In genomic region chr2:149219853-149220252, GRCh38 we compare ENCODE assay signal across 29 cellular contexts.
A peak's percentile ranks its signal among the peaks of the same experiment; 100 is the strongest.
DNase-seq lines count a peak whose midpoint lies in the region; ATAC-seq and TF ChIP-seq lines count a peak whose summit lies in the region.
"Had no signal": no experiment of that assay in that cellular context is flagged by ENCODE, and none has a peak within 500 bp of the region (broad histone marks: within the 10 kb centered on the region; RNA-seq: fewer than 3 reads in every experiment).

No MANE protein-coding gene starts in this region.

- H3K27ac ChIP-seq in HUES48 (ENCODE audit: low read depth, low read length), result peak overlapping the region; percentile 63
- H3K27ac ChIP-seq: BLaER1, breast epithelium, neural progenitor cell, pancreas, right atrium auricular region, thoracic aorta, uterus had no signal

- DNase-seq in iPS-NIHi7 (ENCODE audit: extremely low spot score), result peak; percentile 25
- peak; percentile 27 for DNase-seq in putamen (ENCODE audit: low spot score)
- no peak for DNase-seq in AG08395 (ENCODE audit: low spot score)
- DNase-seq in Kasumi-1 (lab: John Stamatoyannopoulos, UW), result no peak
- DNase-seq in activated T-cell treated with anti-CD3 and anti-CD28 coated beads for 4 hours, result no peak
- DNase-seq: activated CD4-positive, alpha-beta T cell treated with anti-CD3 and anti-CD28 coated beads for 48 hours; DMS153; immature natural killer cell; IMR-90; mammary epithelial cell; NCI-H1092; NCI-H1930; NCI-H69; pancreas; SHP77; small intestine; stimulated activated naive CD8-positive, alpha-beta T cell treated with anti-CD3 and anti-CD28 coated beads, Interleukin-15, Interleukin-2, amounts not matched to agents 100 U/mL and 50 U/mL, for 24 hours; T-helper 9 cell; uterus had no signal

- H3K4me1 ChIP-seq in HUES48 (ENCODE audit: control insufficient read depth, insufficient read depth, low read length), result peaks cover 25% of the 10 kb centered on the region
- H3K4me1 ChIP-seq: BLaER1, breast epithelium, pancreas, right atrium auricular region, uterus had no signal

- H3K9me3 ChIP-seq in HUES48 (ENCODE audit: control insufficient read depth, insufficient read depth, low read length), result no peaks in the 10 kb centered on the region
- H3K9me3 ChIP-seq: BLaER1, breast epithelium, pancreas, right atrium auricular region, thoracic aorta, uterus had no signal

- ATAC-seq in SK-N-SH treated with all-trans-retinoic acid at 6 μM for 48 hours, result no peak
- ATAC-seq: GM12878; HCT116; Panc1; pancreas; stimulated activated naive CD8-positive, alpha-beta T cell treated with anti-CD3 and anti-CD28 coated beads, Interleukin-15, Interleukin-2, amounts not matched to agents 100 U/mL and 50 U/mL, for 24 hours had no signal

- no peak overlapping the region for H3K4me3 ChIP-seq in HUES48 (ENCODE audit: low read depth, low read length)
- H3K4me3 ChIP-seq: BLaER1, breast epithelium, GM12878, neural progenitor cell, pancreas, right atrium auricular region, thoracic aorta, uterus had no signal

- H3K27me3 ChIP-seq in HUES48 (ENCODE audit: control insufficient read depth, insufficient read depth, low read length), result no peaks in the 10 kb centered on the region
- H3K27me3 ChIP-seq: BLaER1, breast epithelium, neural progenitor cell, pancreas, right atrium auricular region, uterus had no signal

- H3K9ac ChIP-seq in HUES48 (ENCODE audit: low read depth, low read length), result no peak overlapping the region
- H3K9ac ChIP-seq: BLaER1, neural progenitor cell had no signal

- H3K36me3 ChIP-seq in HUES48 (ENCODE audit: control insufficient read depth, insufficient read depth, low read length), result no peaks in the 10 kb centered on the region
- H3K36me3 ChIP-seq: BLaER1, breast epithelium, neural progenitor cell, pancreas, right atrium auricular region, thoracic aorta, uterus had no signal

TF ChIP-seq in SK-N-SH treated with all-trans-retinoic acid at 6 μM for 48 hours, 23 proteins besides CTCF, POLR2A, EP300 and RAD21:
- no peak for TF ChIP-seq CREB5 (CRISPR knock-in tag; IDR thresholded peaks at IDR 0.05; ENCODE audit: low read depth)
- TF ChIP-seq ZNF565 (CRISPR knock-in tag; conservative IDR thresholded peaks at IDR 0.05; ENCODE audit: low read depth), result 0 out of 2 replicates have a peak, but pooled peaks have one; percentile 26

Comparison
In these comparisons a context has a peak if more than half of its experiments do, and no peak if none do; other contexts are left out.
1. DNase-seq: peak in iPS-NIHi7 (single experiment) and putamen (single experiment); none in AG08395 (single experiment), Kasumi-1 (0 of 2) and activated T-cell treated with anti-CD3 and anti-CD28 coated beads for 4 hours (single experiment).